1 cellular context compared by ENCODE assay signal in the genomic region with DNA sequence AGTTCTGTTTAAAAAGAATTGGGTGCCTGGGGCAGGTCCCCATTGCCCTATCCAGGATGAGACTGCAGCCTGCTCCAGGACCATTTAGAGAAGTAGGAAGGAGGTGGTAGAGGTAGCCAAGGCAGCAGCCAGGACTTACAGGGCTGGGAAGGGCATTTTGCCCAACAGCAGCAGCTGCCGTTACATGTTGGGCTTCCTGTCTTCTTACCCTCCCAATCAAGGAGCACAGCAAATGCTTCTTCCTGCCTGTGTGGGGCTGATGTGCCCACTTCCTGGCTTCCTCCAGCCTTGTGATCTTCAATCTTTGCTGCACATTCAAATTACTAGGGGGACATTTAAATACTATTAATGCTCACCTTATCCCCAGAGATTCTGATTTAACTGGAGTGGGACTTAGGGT.
TF ChIP-seq lines count a peak whose summit lies in the region.

No MANE protein-coding gene starts in this region.

TF ChIP-seq in GM23338, 12 proteins besides CTCF, POLR2A, EP300 and RAD21 (continued from another document):
- TF ChIP-seq, protein P1, sequence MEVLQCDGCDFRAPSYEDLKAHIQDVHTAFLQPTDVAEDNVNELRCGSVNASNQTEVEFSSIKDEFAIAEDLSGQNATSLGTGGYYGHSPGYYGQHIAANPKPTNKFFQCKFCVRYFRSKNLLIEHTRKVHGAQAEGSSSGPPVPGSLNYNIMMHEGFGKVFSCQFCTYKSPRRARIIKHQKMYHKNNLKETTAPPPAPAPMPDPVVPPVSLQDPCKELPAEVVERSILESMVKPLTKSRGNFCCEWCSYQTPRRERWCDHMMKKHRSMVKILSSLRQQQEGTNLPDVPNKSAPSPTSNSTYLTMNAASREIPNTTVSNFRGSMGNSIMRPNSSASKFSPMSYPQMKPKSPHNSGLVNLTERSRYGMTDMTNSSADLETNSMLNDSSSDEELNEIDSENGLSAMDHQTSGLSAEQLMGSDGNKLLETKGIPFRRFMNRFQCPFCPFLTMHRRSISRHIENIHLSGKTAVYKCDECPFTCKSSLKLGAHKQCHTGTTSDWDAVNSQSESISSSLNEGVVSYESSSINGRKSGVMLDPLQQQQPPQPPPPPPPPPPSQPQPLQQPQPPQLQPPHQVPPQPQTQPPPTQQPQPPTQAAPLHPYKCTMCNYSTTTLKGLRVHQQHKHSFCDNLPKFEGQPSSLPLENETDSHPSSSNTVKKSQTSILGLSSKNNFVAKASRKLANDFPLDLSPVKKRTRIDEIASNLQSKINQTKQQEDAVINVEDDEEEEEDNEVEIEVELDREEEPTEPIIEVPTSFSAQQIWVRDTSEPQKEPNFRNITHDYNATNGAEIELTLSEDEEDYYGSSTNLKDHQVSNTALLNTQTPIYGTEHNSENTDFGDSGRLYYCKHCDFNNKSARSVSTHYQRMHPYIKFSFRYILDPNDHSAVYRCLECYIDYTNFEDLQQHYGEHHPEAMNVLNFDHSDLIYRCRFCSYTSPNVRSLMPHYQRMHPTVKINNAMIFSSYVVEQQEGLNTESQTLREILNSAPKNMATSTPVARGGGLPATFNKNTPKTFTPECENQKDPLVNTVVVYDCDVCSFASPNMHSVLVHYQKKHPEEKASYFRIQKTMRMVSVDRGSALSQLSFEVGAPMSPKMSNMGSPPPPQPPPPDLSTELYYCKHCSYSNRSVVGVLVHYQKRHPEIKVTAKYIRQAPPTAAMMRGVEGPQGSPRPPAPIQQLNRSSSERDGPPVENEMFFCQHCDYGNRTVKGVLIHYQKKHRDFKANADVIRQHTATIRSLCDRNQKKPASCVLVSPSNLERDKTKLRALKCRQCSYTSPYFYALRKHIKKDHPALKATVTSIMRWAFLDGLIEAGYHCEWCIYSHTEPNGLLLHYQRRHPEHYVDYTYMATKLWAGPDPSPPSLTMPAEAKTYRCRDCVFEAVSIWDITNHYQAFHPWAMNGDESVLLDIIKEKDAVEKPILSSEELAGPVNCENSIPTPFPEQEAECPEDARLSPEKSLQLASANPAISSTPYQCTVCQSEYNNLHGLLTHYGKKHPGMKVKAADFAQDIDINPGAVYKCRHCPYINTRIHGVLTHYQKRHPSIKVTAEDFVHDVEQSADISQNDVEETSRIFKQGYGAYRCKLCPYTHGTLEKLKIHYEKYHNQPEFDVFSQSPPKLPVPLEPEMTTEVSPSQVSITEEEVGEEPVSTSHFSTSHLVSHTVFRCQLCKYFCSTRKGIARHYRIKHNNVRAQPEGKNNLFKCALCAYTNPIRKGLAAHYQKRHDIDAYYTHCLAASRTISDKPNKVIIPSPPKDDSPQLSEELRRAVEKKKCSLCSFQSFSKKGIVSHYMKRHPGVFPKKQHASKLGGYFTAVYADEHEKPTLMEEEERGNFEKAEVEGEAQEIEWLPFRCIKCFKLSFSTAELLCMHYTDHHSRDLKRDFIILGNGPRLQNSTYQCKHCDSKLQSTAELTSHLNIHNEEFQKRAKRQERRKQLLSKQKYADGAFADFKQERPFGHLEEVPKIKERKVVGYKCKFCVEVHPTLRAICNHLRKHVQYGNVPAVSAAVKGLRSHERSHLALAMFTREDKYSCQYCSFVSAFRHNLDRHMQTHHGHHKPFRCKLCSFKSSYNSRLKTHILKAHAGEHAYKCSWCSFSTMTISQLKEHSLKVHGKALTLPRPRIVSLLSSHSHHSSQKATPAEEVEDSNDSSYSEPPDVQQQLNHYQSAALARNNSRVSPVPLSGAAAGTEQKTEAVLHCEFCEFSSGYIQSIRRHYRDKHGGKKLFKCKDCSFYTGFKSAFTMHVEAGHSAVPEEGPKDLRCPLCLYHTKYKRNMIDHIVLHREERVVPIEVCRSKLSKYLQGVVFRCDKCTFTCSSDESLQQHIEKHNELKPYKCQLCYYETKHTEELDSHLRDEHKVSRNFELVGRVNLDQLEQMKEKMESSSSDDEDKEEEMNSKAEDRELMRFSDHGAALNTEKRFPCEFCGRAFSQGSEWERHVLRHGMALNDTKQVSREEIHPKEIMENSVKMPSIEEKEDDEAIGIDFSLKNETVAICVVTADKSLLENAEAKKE (CRISPR knock-in tag; IDR thresholded peaks at IDR 0.05), result no peak
- TF ChIP-seq CREB1 (CRISPR knock-in tag; IDR thresholded peaks at IDR 0.05; ENCODE audit: low read depth) (no peak), POLR2AphosphoS5 (IDR thresholded peaks at IDR 0.05; ENCODE audit: low read depth) (no peak), NANOG (IDR thresholded peaks at IDR 0.05; ENCODE audit: borderline replicate concordance) (no peak), ZNF114 (CRISPR knock-in tag; IDR thresholded peaks at IDR 0.05) (no peak)
